18 cellular contexts compared by ENCODE assay signal in genomic region chr9:37210737-37211523, GRCh38.
DNase-seq lines count a peak whose midpoint lies in the region; ATAC-seq, FAIRE-seq and TF ChIP-seq lines count a peak whose summit lies in the region.
"Had no signal": no experiment of that assay in that cellular context is flagged by ENCODE, and none has a peak within 500 bp of the region (broad histone marks: within the 10 kb centered on the region; RNA-seq: fewer than 3 reads in every experiment).

No MANE protein-coding gene starts in this region.

- FAIRE-seq in small intestine (lab: Jason Lieb, UNC), result peak; percentile 72

- no peak overlapping the region for H4K8ac ChIP-seq in IMR-90 (ENCODE audit: low read depth in 2 of 2, low read length in 2 of 2)

- H3K9ac ChIP-seq in IMR-90 (ENCODE audit: low read depth, low read length), result no peak overlapping the region

- intact Hi-C loops in activated CD4-positive, alpha-beta T cell treated with anti-CD3 and anti-CD28 coated beads, Interleukin-2, amount 10 ng/mL, durations not matched to agents 24 days and 14 days (cut with micrococcal nuclease), result loop anchor here (1.0 to 2.0 kb wide), 2 partner anchors 11 to 80 kb away; no protein-coding TSS in a partner anchor
- intact Hi-C loops in IMR-90 (cut with micrococcal nuclease), result loop anchor here (10.0 kb wide), 1 partner anchor 64 kb away; no protein-coding TSS in a partner anchor
- intact Hi-C loops in activated T-helper 2 cell treated with anti-CD3 and anti-CD28 coated beads, Interferon-gamma antibody, Interleukin-2, Interleukin-4, amounts not matched to agents 10 μg/mL and 5 μg/mL and 100 μg/mL, durations not matched to agents 14 hours and 24 hours and 36 hours (cut with micrococcal nuclease), result loop anchor here (1.0 to 2.0 kb wide), 2 partner anchors 11 to 90 kb away; no protein-coding TSS in a partner anchor

- peaks cover 4% of the 10 kb centered on the region; the same call in 1 of the 2 replicates for H3K36me3 ChIP-seq in IMR-90 (ENCODE audit: control insufficient read depth, insufficient read depth, low read length)
- H3K36me3 ChIP-seq in small intestine (ENCODE audit: control insufficient read depth in 2 of 2, insufficient read depth in 2 of 2, low read length in 2 of 2), result peaks cover 0 to 2% of the 10 kb centered on the region in 2 donors
- H3K36me3 ChIP-seq: right lobe of liver had no signal

- no peak overlapping the region for H2BK5ac ChIP-seq in IMR-90 (ENCODE audit: low read depth, low read length, poor library complexity, severe bottlenecking)

- no peak overlapping the region for H2BK20ac ChIP-seq in IMR-90 (ENCODE audit: low read depth, low read length)

- peaks cover 3% of the 10 kb centered on the region; the same call in 1 of the 2 replicates for H3K9me1 ChIP-seq in IMR-90 (ENCODE audit: insufficient read depth, low read length)

- TF ChIP-seq RAD21 in IMR-90 (IDR thresholded peaks at IDR 0.05; ENCODE audit: low read length), result no peak

- dilution Hi-C loops in IMR-90 (cut with HindIII; ENCODE audit: low sequenced_read_pairs, unreplicated experiment), result no loop called here

- H2BK120ac ChIP-seq in IMR-90 (ENCODE audit: low read depth, low read length), result no peak overlapping the region

- peaks cover 26% of the 10 kb centered on the region for H3K36me3 Mint-ChIP-seq in activated CD4-positive, alpha-beta T cell treated with anti-CD3 and anti-CD28 coated beads, Interleukin-2, amount 10 ng/mL, durations not matched to agents 24 days and 14 days (ENCODE audit: low read depth)
- peaks cover 44% of the 10 kb centered on the region for H3K36me3 Mint-ChIP-seq in activated T-helper 2 cell treated with anti-CD3 and anti-CD28 coated beads, Interferon-gamma antibody, Interleukin-2, Interleukin-4, amounts not matched to agents 10 μg/mL and 5 μg/mL and 100 μg/mL, durations not matched to agents 14 hours and 24 hours and 36 hours (ENCODE audit: low read depth)

- H4K91ac ChIP-seq in IMR-90 (ENCODE audit: insufficient read depth, low read depth, low read length), result no peak overlapping the region

- peak overlapping the region; percentile 31 for H3K27ac Mint-ChIP-seq in activated CD4-positive, alpha-beta T cell treated with anti-CD3 and anti-CD28 coated beads, Interleukin-2, amount 10 ng/mL, durations not matched to agents 24 days and 14 days
- peak overlapping the region; percentile 43 for H3K27ac Mint-ChIP-seq in activated T-helper 2 cell treated with anti-CD3 and anti-CD28 coated beads, Interferon-gamma antibody, Interleukin-2, Interleukin-4, amounts not matched to agents 10 μg/mL and 5 μg/mL and 100 μg/mL, durations not matched to agents 14 hours and 24 hours and 36 hours

- no TSS peak for BruUV-seq in IMR-90 (replicated peaks; lab: Mats Ljungman, UMichigan)

- no peak overlapping the region for H3K4me3 Mint-ChIP-seq in activated CD4-positive, alpha-beta T cell treated with anti-CD3 and anti-CD28 coated beads, Interleukin-2, amount 10 ng/mL, durations not matched to agents 24 days and 14 days
- no peak overlapping the region for H3K4me3 Mint-ChIP-seq in activated T-helper 2 cell treated with anti-CD3 and anti-CD28 coated beads, Interferon-gamma antibody, Interleukin-2, Interleukin-4, amounts not matched to agents 10 μg/mL and 5 μg/mL and 100 μg/mL, durations not matched to agents 14 hours and 24 hours and 36 hours (ENCODE audit: low read depth)
- H3K4me3 Mint-ChIP-seq: brain had no signal

- no peak overlapping the region for H3K18ac ChIP-seq in IMR-90 (ENCODE audit: low read depth, low read length)

- H3K9me3 Mint-ChIP-seq in activated CD4-positive, alpha-beta T cell treated with anti-CD3 and anti-CD28 coated beads, Interleukin-2, amount 10 ng/mL, durations not matched to agents 24 days and 14 days, result no peaks in the 10 kb centered on the region
- no peaks in the 10 kb centered on the region for H3K9me3 Mint-ChIP-seq in activated T-helper 2 cell treated with anti-CD3 and anti-CD28 coated beads, Interferon-gamma antibody, Interleukin-2, Interleukin-4, amounts not matched to agents 10 μg/mL and 5 μg/mL and 100 μg/mL, durations not matched to agents 14 hours and 24 hours and 36 hours

- peaks cover 32% of the 10 kb centered on the region for H3K4me1 Mint-ChIP-seq in activated CD4-positive, alpha-beta T cell treated with anti-CD3 and anti-CD28 coated beads, Interleukin-2, amount 10 ng/mL, durations not matched to agents 24 days and 14 days
- H3K4me1 Mint-ChIP-seq in activated T-helper 2 cell treated with anti-CD3 and anti-CD28 coated beads, Interferon-gamma antibody, Interleukin-2, Interleukin-4, amounts not matched to agents 10 μg/mL and 5 μg/mL and 100 μg/mL, durations not matched to agents 14 hours and 24 hours and 36 hours (ENCODE audit: low read depth), result peaks cover 39% of the 10 kb centered on the region

- H3K4me1 ChIP-seq in IMR-90 (ENCODE audit: control insufficient read depth, insufficient read depth, low read length) (no peaks in the 10 kb centered on the region), small intestine (ENCODE audit: control insufficient read depth in 2 of 2, insufficient read depth in 1 of 2, low read depth in 1 of 2, low read length in 1 of 2) (no peaks in the 10 kb centered on the region)
- H3K4me1 ChIP-seq: Caco-2, right lobe of liver had no signal

- CTCF ChIA-PET in IMR-90 (lab: Yijun Ruan, JAX), result interaction anchor here (0.7 kb wide), 1 partner anchor 70 kb away, joined by 4 read pairs; no protein-coding TSS in a partner anchor

- H3K4me3 ChIP-seq in IMR-90 (ENCODE audit: insufficient read depth, low read depth, low read length), result no peak overlapping the region
- H3K4me3 ChIP-seq in small intestine (ENCODE audit: low read depth in 1 of 2, low read length in 2 of 2), result no peak overlapping the region
- H3K4me3 ChIP-seq: right lobe of liver had no signal

- H2AK9ac ChIP-seq in IMR-90 (replicated peaks; ENCODE audit: low read depth, low read length, poor library complexity), result no peak overlapping the region

- H4K20me1 ChIP-seq in IMR-90 (ENCODE audit: insufficient read depth, low read length), result no peaks in the 10 kb centered on the region

- H3K4ac ChIP-seq in IMR-90 (ENCODE audit: low read depth, low read length), result no peak overlapping the region

- in situ Hi-C loops in IMR-90 (cut with MboI; ENCODE audit: low sequenced_read_pairs), result no loop called here
- in situ Hi-C loops in G401 (cut with HindIII; ENCODE audit: low sequenced_read_pairs), result no loop called here

- H3K27me3 Mint-ChIP-seq in activated CD4-positive, alpha-beta T cell treated with anti-CD3 and anti-CD28 coated beads, Interleukin-2, amount 10 ng/mL, durations not matched to agents 24 days and 14 days, result no peaks in the 10 kb centered on the region
- no peaks in the 10 kb centered on the region for H3K27me3 Mint-ChIP-seq in activated T-helper 2 cell treated with anti-CD3 and anti-CD28 coated beads, Interferon-gamma antibody, Interleukin-2, Interleukin-4, amounts not matched to agents 10 μg/mL and 5 μg/mL and 100 μg/mL, durations not matched to agents 14 hours and 24 hours and 36 hours (ENCODE audit: low read depth)

- 77% methylated on average over 3 of the region's 3 CpGs; no CpG with 5 or more reads in 1 of the 2 experiments for WGBS in IMR-90 (ENCODE audit: extremely low coverage in 2 of 2, insufficient read length in 1 of 2), 2 experiments
- 77 to 87% (median 79%) methylated on average over 3 of the region's 3 CpGs for WGBS in small intestine, 3 donors

- H2AK5ac ChIP-seq in IMR-90 (ENCODE audit: low read depth, low read length), result no peak overlapping the region

- H3K9me3 ChIP-seq in IMR-90 (ENCODE audit: control insufficient read depth, insufficient read depth, low read length), result no peaks in the 10 kb centered on the region
- no peaks in the 10 kb centered on the region for H3K9me3 ChIP-seq in small intestine (ENCODE audit: control insufficient read depth, low read depth)
- H3K9me3 ChIP-seq: Caco-2, right lobe of liver had no signal

- H4K5ac ChIP-seq in IMR-90 (ENCODE audit: low read depth, low read length), result no peak overlapping the region

- H3K14ac ChIP-seq in IMR-90 (replicated peaks; ENCODE audit: low read depth, low read length), result no peak overlapping the region

- H3K27ac ChIP-seq in IMR-90 (ENCODE audit: insufficient read depth, low read length) (no peak overlapping the region), small intestine (ENCODE audit: low read depth in 1 of 2, low read length in 1 of 2) (no peak overlapping the region)
- H3K27ac ChIP-seq: HL-60, right lobe of liver had no signal

- TF ChIP-seq CTCF in IMR-90 (conservative IDR thresholded peaks at IDR 0.05; ENCODE audit: low read depth, low read length), result no peak

- no peak for TF ChIP-seq POLR2A in IMR-90 (IDR thresholded peaks at IDR 0.05; ENCODE audit: low read depth, low read length)

- H2AFZ ChIP-seq in IMR-90 (replicated peaks; ENCODE audit: low read length, poor library complexity), result no peak overlapping the region

- no peak for DNase-seq in activated CD4-positive, alpha-beta T cell treated with anti-CD3 and anti-CD28 coated beads, Interleukin-2, amount 10 ng/mL, durations not matched to agents 24 days and 14 days
- no peak for DNase-seq in activated CD4-positive, alpha-beta T cell treated with anti-CD3 and anti-CD28 coated beads, Interleukin-2, amount 50 U/mL, for 4 hours
- peak; percentile 7 for DNase-seq in IMR-90
- no peak for DNase-seq in activated T-helper 2 cell treated with anti-CD3 and anti-CD28 coated beads, Interferon-gamma antibody, Interleukin-2, Interleukin-4, amounts not matched to agents 10 μg/mL and 5 μg/mL and 100 μg/mL, durations not matched to agents 14 hours and 24 hours and 36 hours (ENCODE audit: low spot score)
- DNase-seq in small intestine, result no peak
- no peak for DNase-seq in G401 (ENCODE audit: low spot score)
- DNase-seq in UCSD-AML1 (lab: John Stamatoyannopoulos, UW; ENCODE audit: unreplicated experiment), result no peak
- DNase-seq: activated CD4-positive, alpha-beta T cell treated with anti-CD3 and anti-CD28 coated beads for 48 hours; activated gamma-delta T cell; Caco-2; mammary epithelial cell; NCI-H187 treated with DMSO at 0.1 percent for 48 hours; right lobe of liver; stimulated activated CD4-positive, alpha-beta T cell treated with anti-CD3 and anti-CD28 coated beads, Interleukin-4, amount 100 ng/mL, for 1 hour had no signal

- POLR2A ChIA-PET in IMR-90 (lab: Charles Lee; ENCODE audit: unreplicated experiment), result no interaction called here

- no peak overlapping the region for H3K23ac ChIP-seq in IMR-90 (ENCODE audit: low read depth, low read length)

- peak; percentile 21; the same call in 1 of the 2 replicates for ATAC-seq in IMR-90 (ENCODE audit: low read depth)
- ATAC-seq in GM19395 (IDR thresholded peaks at IDR 0.05; ENCODE audit: unreplicated experiment), result no peak
- ATAC-seq: HCT116, right lobe of liver had no signal

- no peaks in the 10 kb centered on the region for H3K27me3 ChIP-seq in IMR-90 (ENCODE audit: control insufficient read depth, insufficient read depth, low read length)
- H3K27me3 ChIP-seq in small intestine (ENCODE audit: control insufficient read depth in 2 of 2, insufficient read depth in 2 of 2, low read length in 2 of 2), result no peaks in the 10 kb centered on the region
- H3K27me3 ChIP-seq: right lobe of liver had no signal

- no peak overlapping the region for H3K4me2 ChIP-seq in IMR-90 (ENCODE audit: low read depth, low read length)

- no peak overlapping the region for H3K56ac ChIP-seq in IMR-90 (ENCODE audit: extremely low read depth, insufficient read depth, low read length)

- no peak overlapping the region for H2BK15ac ChIP-seq in IMR-90 (ENCODE audit: low read depth, low read length)

- H3K79me1 ChIP-seq in IMR-90 (ENCODE audit: low read depth in 1 of 2, low read length in 2 of 2), result peaks cover 8% of the 10 kb centered on the region in 2 experiments; a peak in 3 of 4 replicates
